Comparison of ENCODE assay signal across 1 cellular context in the genomic region with DNA sequence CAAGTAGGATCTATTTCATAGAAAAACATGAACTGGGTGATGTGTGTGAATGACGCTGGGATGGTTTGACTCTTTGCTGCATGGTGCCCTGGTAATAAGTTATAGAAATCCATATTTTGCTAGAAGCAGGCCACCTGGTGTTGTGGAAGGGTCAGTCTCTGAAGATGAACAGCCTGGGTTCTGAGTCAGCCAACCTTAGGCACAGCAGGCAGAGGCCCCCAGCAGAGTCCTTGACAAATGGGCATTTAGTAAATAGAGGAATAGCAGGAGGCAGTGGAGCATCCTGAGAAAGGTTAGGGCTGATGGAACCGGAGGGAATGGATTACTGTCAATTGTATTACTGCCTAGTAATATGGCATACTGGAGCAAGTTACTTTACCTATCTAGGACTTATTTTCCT.
TF ChIP-seq lines count a peak whose summit lies in the region.

No MANE protein-coding gene starts in this region.

TF ChIP-seq in GM23338, 12 proteins besides CTCF, POLR2A, EP300 and RAD21 (continued from another document):
- no peak for TF ChIP-seq ZNF462 (CRISPR knock-in tag; IDR thresholded peaks at IDR 0.05)
- no peak for TF ChIP-seq EZH2phosphoT487 (IDR thresholded peaks at IDR 0.05; ENCODE audit: unreplicated experiment)
- no peak for TF ChIP-seq REST (IDR thresholded peaks at IDR 0.05; ENCODE audit: unreplicated experiment)
- no peak for TF ChIP-seq ZNF331 (CRISPR knock-in tag; IDR thresholded peaks at IDR 0.05; ENCODE audit: low read depth)
- TF ChIP-seq ZNF114 (CRISPR knock-in tag; IDR thresholded peaks at IDR 0.05), result no peak
- TF ChIP-seq JUNB (IDR thresholded peaks at IDR 0.05; ENCODE audit: unreplicated experiment), result no peak
- no peak for TF ChIP-seq CREB1 (CRISPR knock-in tag; IDR thresholded peaks at IDR 0.05; ENCODE audit: low read depth)
- TF ChIP-seq, protein P1, sequence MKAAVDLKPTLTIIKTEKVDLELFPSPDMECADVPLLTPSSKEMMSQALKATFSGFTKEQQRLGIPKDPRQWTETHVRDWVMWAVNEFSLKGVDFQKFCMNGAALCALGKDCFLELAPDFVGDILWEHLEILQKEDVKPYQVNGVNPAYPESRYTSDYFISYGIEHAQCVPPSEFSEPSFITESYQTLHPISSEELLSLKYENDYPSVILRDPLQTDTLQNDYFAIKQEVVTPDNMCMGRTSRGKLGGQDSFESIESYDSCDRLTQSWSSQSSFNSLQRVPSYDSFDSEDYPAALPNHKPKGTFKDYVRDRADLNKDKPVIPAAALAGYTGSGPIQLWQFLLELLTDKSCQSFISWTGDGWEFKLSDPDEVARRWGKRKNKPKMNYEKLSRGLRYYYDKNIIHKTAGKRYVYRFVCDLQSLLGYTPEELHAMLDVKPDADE (IDR thresholded peaks at IDR 0.05), result no peak
TF ChIP-seq in GM23338: peak in this region for 0.
